ENCODE assay signal across 39 cellular contexts in genomic region chr18:54381640-54382039, GRCh38. TPM values are rescaled to one million over a fixed set of nuclear protein-coding genes. Genes with fewer than 3 reads are reported as not detected.
"Had no signal": no experiment of that assay in that cellular context is flagged by ENCODE, and none has a peak within 500 bp of the region (broad histone marks: within the 10 kb centered on the region; RNA-seq: fewer than 3 reads in every experiment).

No MANE protein-coding gene starts in this region.

- H3K4me3 Mint-ChIP-seq: activated B cell treated with CpG ODN at 0.5 μM for 24 hours; activated CD4-positive, alpha-beta memory T cell treated with anti-CD3 and anti-CD28 coated beads for 36 hours; activated CD4-positive, alpha-beta T cell treated with anti-CD3 and anti-CD28 coated beads, Interleukin-2, amount 10 ng/mL, durations not matched to agents 24 days and 14 days; activated CD8-positive, alpha-beta T cell treated with anti-CD3 and anti-CD28 coated beads for 36 hours; activated naive CD4-positive, alpha-beta T cell treated with anti-CD3 and anti-CD28 coated beads for 36 hours; activated naive CD8-positive, alpha-beta T cell treated with anti-CD3 and anti-CD28 coated beads for 36 hours; activated T-cell treated with anti-CD3 and anti-CD28 coated beads, Interleukin-2, amount 50 U/mL, for 4 hours; activated T-cell treated with anti-CD3 and anti-CD28 coated beads, Interleukin-2, amount 50 U/mL, for 72 hours; activated T-helper 1 cell treated with anti-CD3 and anti-CD28 coated beads, Interleukin-12 subunit alpha, Interleukin-12 subunit beta, Interleukin-2, Interleukin-4 antibody, amounts not matched to agents 30 ng/mL and 10 ng/mL and 1 ng/mL, durations not matched to agents 14 hours and 24 hours and 36 hours; activated T-helper 17 cell treated with anti-CD3 and anti-CD28 coated beads, Interleukin-2, amount 50 U/mL, for 72 hours; brain; central memory CD8-positive, alpha-beta T cell; T-helper 1 cell treated with Interleukin-12 subunit alpha and Interleukin-12 subunit beta and Interleukin-4 antibody, amounts not matched to agents 30 μg/mL and 1 μg/mL, for 36 hours; T-helper 2 cell treated with Interferon-gamma antibody and Interleukin-4, amounts not matched to agents 5 μg/mL and 100 μg/mL, for 36 hours had no signal

- H3K27me3 ChIP-seq: adrenal gland, ascending aorta, cardiac muscle cell had no signal

- H3K4me1 ChIP-seq: adrenal gland, ascending aorta had no signal

- H3K36me3 Mint-ChIP-seq: activated CD4-positive, alpha-beta memory T cell treated with anti-CD3 and anti-CD28 coated beads for 36 hours; activated naive CD4-positive, alpha-beta T cell treated with anti-CD3 and anti-CD28 coated beads, Interleukin-2, amount 50 U/mL, for 72 hours had no signal

- H3K9me3 Mint-ChIP-seq: activated B cell treated with CpG ODN at 0.5 μM for 24 hours; activated CD4-positive, alpha-beta memory T cell treated with anti-CD3 and anti-CD28 coated beads for 36 hours; activated CD4-positive, alpha-beta T cell treated with anti-CD3 and anti-CD28 coated beads, Interleukin-2, amount 10 ng/mL, durations not matched to agents 24 days and 14 days; activated CD8-positive, alpha-beta T cell treated with anti-CD3 and anti-CD28 coated beads for 36 hours; activated naive CD4-positive, alpha-beta T cell treated with anti-CD3 and anti-CD28 coated beads for 36 hours; activated naive CD4-positive, alpha-beta T cell treated with anti-CD3 and anti-CD28 coated beads, Interleukin-2, amount 50 U/mL, for 72 hours; activated naive CD8-positive, alpha-beta T cell treated with anti-CD3 and anti-CD28 coated beads for 36 hours; activated T-cell treated with anti-CD3 and anti-CD28 coated beads, Interleukin-2, amount 50 U/mL, for 4 hours; activated T-cell treated with anti-CD3 and anti-CD28 coated beads, Interleukin-2, amount 50 U/mL, for 72 hours; activated T-helper 1 cell treated with anti-CD3 and anti-CD28 coated beads, Interleukin-12 subunit alpha, Interleukin-12 subunit beta, Interleukin-2, Interleukin-4 antibody, amounts not matched to agents 30 ng/mL and 10 ng/mL and 1 ng/mL, durations not matched to agents 14 hours and 24 hours and 36 hours; activated T-helper 17 cell treated with anti-CD3 and anti-CD28 coated beads, Interleukin-2, amount 50 U/mL, for 72 hours; central memory CD8-positive, alpha-beta T cell; T-helper 1 cell treated with Interleukin-12 subunit alpha and Interleukin-12 subunit beta and Interleukin-4 antibody, amounts not matched to agents 30 μg/mL and 1 μg/mL, for 36 hours; T-helper 2 cell treated with Interferon-gamma antibody and Interleukin-4, amounts not matched to agents 5 μg/mL and 100 μg/mL, for 36 hours had no signal

- FAIRE-seq: bronchial epithelial cell, TTC549 had no signal

- H3K9me3 ChIP-seq: ascending aorta had no signal

- ATAC-seq: activated CD8-positive, alpha-beta T cell treated with anti-CD3 and anti-CD28 coated beads for 36 hours; activated naive CD4-positive, alpha-beta T cell treated with anti-CD3 and anti-CD28 coated beads, Interleukin-2, amount 50 U/mL, for 72 hours; activated T-cell treated with anti-CD3 and anti-CD28 coated beads, Interleukin-2, amount 50 U/mL, for 4 hours; activated T-cell treated with anti-CD3 and anti-CD28 coated beads, Interleukin-2, amount 50 U/mL, for 72 hours; activated T-helper 17 cell treated with anti-CD3 and anti-CD28 coated beads, Interleukin-2, amount 50 U/mL, for 72 hours had no signal

- H3K27ac Mint-ChIP-seq: activated B cell treated with CpG ODN at 0.5 μM for 24 hours; activated CD4-positive, alpha-beta memory T cell treated with anti-CD3 and anti-CD28 coated beads for 36 hours; activated CD4-positive, alpha-beta T cell treated with anti-CD3 and anti-CD28 coated beads, Interleukin-2, amount 10 ng/mL, durations not matched to agents 24 days and 14 days; activated CD8-positive, alpha-beta T cell treated with anti-CD3 and anti-CD28 coated beads for 36 hours; activated naive CD4-positive, alpha-beta T cell treated with anti-CD3 and anti-CD28 coated beads for 36 hours; activated naive CD4-positive, alpha-beta T cell treated with anti-CD3 and anti-CD28 coated beads, Interleukin-2, amount 50 U/mL, for 72 hours; activated naive CD8-positive, alpha-beta T cell treated with anti-CD3 and anti-CD28 coated beads for 36 hours; activated T-cell treated with anti-CD3 and anti-CD28 coated beads, Interleukin-2, amount 50 U/mL, for 72 hours; activated T-helper 1 cell treated with anti-CD3 and anti-CD28 coated beads, Interleukin-12 subunit alpha, Interleukin-12 subunit beta, Interleukin-2, Interleukin-4 antibody, amounts not matched to agents 30 ng/mL and 10 ng/mL and 1 ng/mL, durations not matched to agents 14 hours and 24 hours and 36 hours; activated T-helper 17 cell treated with anti-CD3 and anti-CD28 coated beads, Interleukin-2, amount 50 U/mL, for 72 hours; brain; T-helper 1 cell treated with Interleukin-12 subunit alpha and Interleukin-12 subunit beta and Interleukin-4 antibody, amounts not matched to agents 30 μg/mL and 1 μg/mL, for 36 hours; T-helper 2 cell treated with Interferon-gamma antibody and Interleukin-4, amounts not matched to agents 5 μg/mL and 100 μg/mL, for 36 hours had no signal

- DNase-seq: activated B cell treated with CpG ODN at 0.5 μM for 24 hours; activated CD4-positive, alpha-beta memory T cell treated with anti-CD3 and anti-CD28 coated beads for 36 hours; activated CD4-positive, alpha-beta T cell treated with anti-CD3 and anti-CD28 coated beads for 4 hours; activated CD4-positive, alpha-beta T cell treated with anti-CD3 and anti-CD28 coated beads, Interleukin-2, amount 10 ng/mL, durations not matched to agents 24 days and 14 days; activated CD4-positive, alpha-beta T cell treated with anti-CD3 and anti-CD28 coated beads, Interleukin-2, amount 50 U/mL, for 1 hour; activated CD4-positive, alpha-beta T cell treated with anti-CD3 and anti-CD28 coated beads, Interleukin-2, amount 50 U/mL, for 4 hours; activated CD4-positive, CD25-positive, alpha-beta regulatory T cell treated with anti-CD3 and anti-CD28 coated beads, Interleukin-2, amount 50 U/mL, for 72 hours; activated CD8-positive, alpha-beta memory T cell treated with anti-CD3 and anti-CD28 coated beads, Interleukin-2, amount 50 U/mL, for 4 hours; activated CD8-positive, alpha-beta T cell treated with anti-CD3 and anti-CD28 coated beads for 36 hours; activated effector memory CD4-positive, alpha-beta T cell treated with anti-CD3 and anti-CD28 coated beads, Interleukin-2, amount 50 U/mL, for 16 hours; activated gamma-delta T cell treated with Interleukin-2 at 50 U/mL for 16 hours; activated naive CD4-positive, alpha-beta T cell; activated naive CD4-positive, alpha-beta T cell treated with anti-CD3 and anti-CD28 coated beads for 36 hours; activated naive CD4-positive, alpha-beta T cell treated with anti-CD3 and anti-CD28 coated beads, Interleukin-2, amount 50 U/mL, for 16 hours; activated naive CD8-positive, alpha-beta T cell treated with anti-CD3 and anti-CD28 coated beads for 36 hours; activated T-cell treated with anti-CD3 and anti-CD28 coated beads for 4 hours; activated T-cell treated with anti-CD3 and anti-CD28 coated beads, Interleukin-2, amount 50 U/mL, for 1 hour; activated T-cell treated with anti-CD3 and anti-CD28 coated beads, Interleukin-2, amount 50 U/mL, for 4 hours; activated T-cell treated with anti-CD3 and anti-CD28 coated beads, Interleukin-2, amount 50 U/mL, for 72 hours; adrenal gland; amygdala; anterior cingulate cortex; caudate nucleus; cerebellar nuclear complex; T-helper 1 cell; T-helper 2 cell; T-helper 9 cell had no signal

- H3K36me3 ChIP-seq: adrenal gland, ascending aorta had no signal

- H3K4me3 ChIP-seq: adrenal gland, ascending aorta, cardiac muscle cell had no signal

- H3K4me1 Mint-ChIP-seq: activated B cell treated with CpG ODN at 0.5 μM for 24 hours; activated CD4-positive, alpha-beta T cell treated with anti-CD3 and anti-CD28 coated beads, Interleukin-2, amount 10 ng/mL, durations not matched to agents 24 days and 14 days; activated naive CD8-positive, alpha-beta T cell treated with anti-CD3 and anti-CD28 coated beads for 36 hours; activated T-helper 17 cell treated with anti-CD3 and anti-CD28 coated beads, Interleukin-2, amount 50 U/mL, for 72 hours; brain; central memory CD8-positive, alpha-beta T cell had no signal

- H3K27me3 Mint-ChIP-seq: activated B cell treated with CpG ODN at 0.5 μM for 24 hours; activated CD4-positive, alpha-beta memory T cell treated with anti-CD3 and anti-CD28 coated beads for 36 hours; activated CD4-positive, alpha-beta T cell treated with anti-CD3 and anti-CD28 coated beads, Interleukin-2, amount 10 ng/mL, durations not matched to agents 24 days and 14 days; activated CD8-positive, alpha-beta T cell treated with anti-CD3 and anti-CD28 coated beads for 36 hours; activated naive CD8-positive, alpha-beta T cell treated with anti-CD3 and anti-CD28 coated beads for 36 hours; activated T-helper 17 cell treated with anti-CD3 and anti-CD28 coated beads, Interleukin-2, amount 50 U/mL, for 72 hours; brain; central memory CD8-positive, alpha-beta T cell had no signal

- H3K27ac ChIP-seq: adrenal gland, ascending aorta, cardiac muscle cell, VCaP had no signal

RNA-seq across cellular contexts. Expression of gene STARD6, which starts 24.0 kb away (rescaled TPM):
- total RNA-seq: activated B cell treated with CpG ODN at 0.5 μM for 24 hours; activated CD4-positive, alpha-beta memory T cell treated with anti-CD3 and anti-CD28 coated beads for 36 hours; activated CD4-positive, alpha-beta T cell treated with anti-CD3 and anti-CD28 coated beads, Interleukin-2, amount 10 ng/mL, durations not matched to agents 24 days and 14 days; activated CD8-positive, alpha-beta T cell treated with anti-CD3 and anti-CD28 coated beads for 36 hours; activated naive CD4-positive, alpha-beta T cell treated with anti-CD3 and anti-CD28 coated beads for 36 hours; activated naive CD4-positive, alpha-beta T cell treated with anti-CD3 and anti-CD28 coated beads, Interleukin-2, amount 50 U/mL, for 72 hours; activated naive CD8-positive, alpha-beta T cell treated with anti-CD3 and anti-CD28 coated beads for 36 hours; adrenal gland; ascending aorta; bronchial epithelial cell; cardiac muscle cell had no signal
